ENCODE assay signal across 9 cellular contexts in genomic region chr12:100468126-100468525, GRCh38. TPM values are rescaled to one million over a fixed set of nuclear protein-coding genes. Genes with fewer than 3 reads are reported as not detected.
"Had no signal": no experiment of that assay in that cellular context is flagged by ENCODE, and none has a peak within 500 bp of the region (broad histone marks: within the 10 kb centered on the region; RNA-seq: fewer than 3 reads in every experiment).

No MANE protein-coding gene starts in this region.

- H3K27ac ChIP-seq: GM23248, HL-60 had no signal

- H3K4me3 Mint-ChIP-seq: H9, HFFc6 had no signal

- ATAC-seq: HCT116, K562 had no signal

- H3K9ac ChIP-seq: GM23248 had no signal

- H3K4me3 ChIP-seq: GM23248, K562 had no signal

- H3K27ac Mint-ChIP-seq: HFFc6 had no signal

- DNase-seq: GM23248, H9, HFFc6, IMR-90, KG1 had no signal

- H2AFZ ChIP-seq: GM23248 had no signal

RNA-seq across cellular contexts. Expression of gene NR1H4, which starts 5.5 kb away (rescaled TPM):
- total RNA-seq: GM23248, H1, H9, HFFc6, IMR-90, K562 had no signal
